In genomic region chr9:121824651-121825480, GRCh38 we compare ENCODE assay signal across 14 cellular contexts.
DNase-seq lines count a peak whose midpoint lies in the region; ATAC-seq and TF ChIP-seq lines count a peak whose summit lies in the region.
"Had no signal": no experiment of that assay in that cellular context is flagged by ENCODE, and none has a peak within 500 bp of the region (broad histone marks: within the 10 kb centered on the region; RNA-seq: fewer than 3 reads in every experiment).

No MANE protein-coding gene starts in this region.

- DNase-seq in DMS53 (lab: John Stamatoyannopoulos, UW) (peak; percentile 35), DMS53 treated with DMSO at 0.1 percent for 48 hours (lab: John Stamatoyannopoulos, UW; ENCODE audit: unreplicated experiment) (no peak), NCI-H69 (lab: John Stamatoyannopoulos, UW) (peak; percentile 37), coronary artery (ENCODE audit: low spot score) (peak; percentile 46), progenitor cell of endocrine pancreas (ENCODE audit: low spot score, unreplicated experiment) (no peak), NCI-H510A treated with DMSO at 0.1 percent for 48 hours (lab: John Stamatoyannopoulos, UW) (no peak), HAP-1 (ENCODE audit: low spot score in 2 of 2) (no peak)
- DNase-seq: central memory CD4-positive, alpha-beta T cell; spleen; substantia nigra; T-helper 2 cell had no signal

- H3K4me1 ChIP-seq in HAP-1 = peaks cover 5% of the 10 kb centered on the region

- H3K4me1 Mint-ChIP-seq in progenitor cell of endocrine pancreas (ENCODE audit: low read depth) = peaks cover 6% of the 10 kb centered on the region
- H3K4me1 Mint-ChIP-seq: activated naive CD4-positive, alpha-beta T cell treated with anti-CD3 and anti-CD28 coated beads, Interleukin-2, amount 50 U/mL, for 24 hours had no signal

- H3K27me3 Mint-ChIP-seq in progenitor cell of endocrine pancreas = peaks cover 7% of the 10 kb centered on the region
- H3K27me3 Mint-ChIP-seq: activated naive CD4-positive, alpha-beta T cell treated with anti-CD3 and anti-CD28 coated beads, Interleukin-2, amount 50 U/mL, for 24 hours had no signal

- H3K27ac ChIP-seq in coronary artery = no peak overlapping the region
- H3K27ac ChIP-seq: spleen had no signal

- no peaks in the 10 kb centered on the region for H3K27me3 ChIP-seq in HAP-1 (ENCODE audit: low read depth)
- H3K27me3 ChIP-seq: spleen had no signal

- no peaks in the 10 kb centered on the region for H3K9me3 Mint-ChIP-seq in progenitor cell of endocrine pancreas (ENCODE audit: low read depth)
- H3K9me3 Mint-ChIP-seq: activated naive CD4-positive, alpha-beta T cell treated with anti-CD3 and anti-CD28 coated beads, Interleukin-2, amount 50 U/mL, for 24 hours; neural crest cell had no signal

- TF ChIP-seq CTCF in coronary artery (IDR thresholded peaks at IDR 0.05) (no peak), progenitor cell of endocrine pancreas (IDR thresholded peaks at IDR 0.05; ENCODE audit: unreplicated experiment) (peak; percentile 42)

- ATAC-seq in HG02571 (IDR thresholded peaks at IDR 0.05; ENCODE audit: unreplicated experiment) = no peak

- in situ Hi-C loops in HAP-1 (cut with MboI; ENCODE audit: low sequenced_read_pairs) = no loop called here

- no peaks in the 10 kb centered on the region for H3K36me3 ChIP-seq in HAP-1 (replicated peaks)
- H3K36me3 ChIP-seq: spleen had no signal

- no peak overlapping the region for H3K27ac Mint-ChIP-seq in progenitor cell of endocrine pancreas
- H3K27ac Mint-ChIP-seq: activated naive CD4-positive, alpha-beta T cell treated with anti-CD3 and anti-CD28 coated beads, Interleukin-2, amount 50 U/mL, for 24 hours had no signal

- H3K4me3 Mint-ChIP-seq in progenitor cell of endocrine pancreas (ENCODE audit: low read depth) = no peak overlapping the region
- H3K4me3 Mint-ChIP-seq: activated naive CD4-positive, alpha-beta T cell treated with anti-CD3 and anti-CD28 coated beads, Interleukin-2, amount 50 U/mL, for 24 hours; neural crest cell had no signal

- H3K4me3 ChIP-seq in coronary artery = no peak overlapping the region
- H3K4me3 ChIP-seq in HAP-1 = no peak overlapping the region
- H3K4me3 ChIP-seq: spleen had no signal

- H3K9me3 ChIP-seq in HAP-1 = no peaks in the 10 kb centered on the region
- H3K9me3 ChIP-seq: spleen had no signal

- no peaks in the 10 kb centered on the region for H3K36me3 Mint-ChIP-seq in progenitor cell of endocrine pancreas (ENCODE audit: insufficient read depth)
- H3K36me3 Mint-ChIP-seq: activated naive CD4-positive, alpha-beta T cell treated with anti-CD3 and anti-CD28 coated beads, Interleukin-2, amount 50 U/mL, for 24 hours had no signal

Comparison
In these comparisons a context has a peak if more than half of its experiments do, and no peak if none do; other contexts are left out.
1. DNase-seq: peak in DMS53 (single experiment), NCI-H69 (single experiment) and coronary artery (single experiment); none in DMS53 treated with DMSO at 0.1 percent for 48 hours (single experiment), progenitor cell of endocrine pancreas (single experiment), NCI-H510A treated with DMSO at 0.1 percent for 48 hours (single experiment) and HAP-1 (0 of 2).